9 cellular contexts compared by ENCODE assay signal in genomic region chr11:32586576-32587190, GRCh38. TPM values are rescaled to one million over a fixed set of nuclear protein-coding genes. Genes with fewer than 3 reads are reported as not detected.
DNase-seq lines count a peak whose midpoint lies in the region; ATAC-seq, FAIRE-seq and TF ChIP-seq lines count a peak whose summit lies in the region.
"Had no signal": no experiment of that assay in that cellular context is flagged by ENCODE, and none has a peak within 500 bp of the region (broad histone marks: within the 10 kb centered on the region; RNA-seq: fewer than 3 reads in every experiment).

No MANE protein-coding gene starts in this region.

- WGBS in A549 (ENCODE audit: missing lambda C conversion rate), result 66% methylated on average over 4 of the region's 4 CpGs
- 72 to 80% (median 74%) methylated on average over 4 of the region's 4 CpGs for WGBS in spleen, 5 donors

- POLR2A ChIA-PET in A549 (lab: Yijun Ruan, JAX) (no interaction called here), OCI-LY7 (lab: Charles Lee) (interaction anchor here (1.1 to 1.7 kb wide), 2 partner anchors 8 to 10 kb away, joined by 3 to 5 read pairs; no protein-coding TSS in a partner anchor)

- H2AFZ ChIP-seq in OCI-LY7 (ENCODE audit: low read length), result no peak overlapping the region

- H3K27ac ChIP-seq in A549 (no peak overlapping the region), OCI-LY7 (ENCODE audit: low read depth, low read length, poor library complexity, severe bottlenecking) (no peak overlapping the region), spleen (no peak overlapping the region)
- H3K27ac ChIP-seq: SK-N-MC had no signal

- H3K4me3 ChIP-seq in A549, result no peak overlapping the region
- peak overlapping the region; percentile 98 for H3K4me3 ChIP-seq in OCI-LY7 (ENCODE audit: low read depth, low read length, poor library complexity, severe bottlenecking)
- H3K4me3 ChIP-seq in spleen, result no peak overlapping the region
- H3K4me3 ChIP-seq: SK-N-MC had no signal

- H3K9me3 Mint-ChIP-seq in endothelial cell (ENCODE audit: unreplicated experiment), result no peaks in the 10 kb centered on the region

- peak; percentile 55 to 66 for DNase-seq in A549 (ENCODE audit: low read depth in 1 of 2, low spot score in 1 of 2)
- peak; percentile 12 for DNase-seq in EH (ENCODE audit: low read depth)
- DNase-seq in OCI-LY7 (ENCODE audit: low spot score), result peak; percentile 31
- DNase-seq in endothelial cell (ENCODE audit: low spot score), result no peak
- DNase-seq in spleen, result no peak
- DNase-seq in stimulated activated CD4-positive, alpha-beta T cell treated with anti-CD3 and anti-CD28 coated beads, Interleukin-2, amount 100 ng/mL, for 24 hours, result no peak

- intact Hi-C loops in OCI-LY7 (cut with micrococcal nuclease; ENCODE audit: unreplicated experiment) (loop anchor here (10.0 kb wide), 2 partner anchors 308 to 578 kb away; partner anchors contain the start of genes CSTF3 and QSER1), spleen (cut with DNase I; ENCODE audit: low total_unique reads) (no loop called here)

- H3K4me1 ChIP-seq in A549, result peaks cover 27% of the 10 kb centered on the region
- peaks cover 32% of the 10 kb centered on the region for H3K4me1 ChIP-seq in OCI-LY7 (ENCODE audit: insufficient read depth, low read length, poor library complexity, severe bottlenecking)
- peaks cover 19 to 60% (median 47%) of the 10 kb centered on the region in 6 donors for H3K4me1 ChIP-seq in spleen

- H3K4me3 Mint-ChIP-seq in endothelial cell (ENCODE audit: unreplicated experiment), result no peak overlapping the region

- H3K27ac Mint-ChIP-seq in endothelial cell (ENCODE audit: unreplicated experiment), result peak overlapping the region; percentile 10

- peaks cover 2% of the 10 kb centered on the region for H3K27me3 Mint-ChIP-seq in endothelial cell (ENCODE audit: unreplicated experiment)

- no TSS peak for BruUV-seq in OCI-LY7 (replicated peaks; lab: Mats Ljungman, UMichigan)

- no peaks in the 10 kb centered on the region for H3K27me3 ChIP-seq in spleen (replicated peaks in 1 of 7)

- H3K36me3 ChIP-seq in OCI-LY7 (ENCODE audit: insufficient read depth, low read length), result peaks cover 61% of the 10 kb centered on the region
- peaks cover 3 to 38% (median 29%) of the 10 kb centered on the region in 6 donors for H3K36me3 ChIP-seq in spleen

- TF ChIP-seq CTCF in A549 (IDR thresholded peaks at IDR 0.05) (peak; percentile 26; the same call in 1 of the 3 replicates), OCI-LY7 (conservative IDR thresholded peaks at IDR 0.05; ENCODE audit: low read length) (peak; percentile 70), endothelial cell (IDR thresholded peaks at IDR 0.05; ENCODE audit: unreplicated experiment) (peak; percentile 16), spleen (IDR thresholded peaks at IDR 0.05 in 8 of 11, conservative IDR thresholded peaks at IDR 0.05 in 3 of 11) (peak in 1 of 11 experiments; percentile 5)

- H3K4me2 ChIP-seq in A549 (peak overlapping the region; percentile 97), OCI-LY7 (ENCODE audit: low read length) (peak overlapping the region; percentile 96)

- TF ChIP-seq EP300 in A549 (IDR thresholded peaks at IDR 0.05), result no peak

- no peak for FAIRE-seq in A549 (lab: Jason Lieb, UNC)

- peaks cover 11% of the 10 kb centered on the region for H3K36me3 Mint-ChIP-seq in endothelial cell (ENCODE audit: low read depth, unreplicated experiment)

- H3K9me2 ChIP-seq in OCI-LY7 (ENCODE audit: insufficient read depth, low read length), result no peaks in the 10 kb centered on the region

- TF ChIP-seq RAD21 in A549 (conservative IDR thresholded peaks at IDR 0.05 in 1 of 2, IDR thresholded peaks at IDR 0.05 in 1 of 2), result no peak

- H3K9me3 ChIP-seq in A549 (no peaks in the 10 kb centered on the region), OCI-LY7 (ENCODE audit: low read length) (no peaks in the 10 kb centered on the region), spleen (no peaks in the 10 kb centered on the region)

- CTCF ChIA-PET in A549 (lab: Yijun Ruan, JAX), result interaction anchor here (1.0 kb wide), 1 partner anchor 9 kb away, joined by 3 read pairs; no protein-coding TSS in a partner anchor
- CTCF ChIA-PET in OCI-LY7 (lab: Charles Lee; ENCODE audit: unreplicated experiment), result no interaction called here

- H3K79me2 ChIP-seq in OCI-LY7 (ENCODE audit: insufficient read depth, low read depth, low read length), result peaks cover 69% of the 10 kb centered on the region

- TF ChIP-seq POLR2A in A549 (IDR thresholded peaks at IDR 0.05; ENCODE audit: low read length) (no peak), spleen (IDR thresholded peaks at IDR 0.05) (no peak)

- peaks cover 41% of the 10 kb centered on the region for H4K20me1 ChIP-seq in OCI-LY7 (ENCODE audit: insufficient read depth, low read length)

- peaks cover 17% of the 10 kb centered on the region for H3K4me1 Mint-ChIP-seq in endothelial cell (ENCODE audit: unreplicated experiment)

- ATAC-seq in A549 (peak; percentile 48; a peak in 3 of 6 replicates), GM18909 (IDR thresholded peaks at IDR 0.05; ENCODE audit: poor library complexity, unreplicated experiment) (no peak), GM18907 (IDR thresholded peaks at IDR 0.05; ENCODE audit: unreplicated experiment) (no peak)

TF ChIP-seq in A549, 52 proteins besides CTCF, POLR2A, EP300 and RAD21:
- TF ChIP-seq FOSL2 (IDR thresholded peaks at IDR 0.05), result no peak
- no peak for TF ChIP-seq FOSL2 (CRISPR knock-in tag; IDR thresholded peaks at IDR 0.05)
- TF ChIP-seq MAZ (IDR thresholded peaks at IDR 0.05; ENCODE audit: borderline replicate concordance, low read depth, low read length), result no peak
- TF ChIP-seq NFE2L2 (conservative IDR thresholded peaks at IDR 0.05; ENCODE audit: low read length), result no peak
- no peak for TF ChIP-seq RCOR1 (IDR thresholded peaks at IDR 0.05; ENCODE audit: low read depth, low read length)
- 0 out of 2 replicates have a peak, but pooled peaks have one; percentile 23 for TF ChIP-seq RARB (CRISPR knock-in tag; IDR thresholded peaks at IDR 0.05)
- no peak for TF ChIP-seq CHD4 (IDR thresholded peaks at IDR 0.05; ENCODE audit: borderline replicate concordance)
- 0 out of 3 replicates have a peak, but pooled peaks have one; percentile 20 for TF ChIP-seq SMC3 (IDR thresholded peaks at IDR 0.05)
- no peak for TF ChIP-seq JUNB (IDR thresholded peaks at IDR 0.05)
- peak; percentile 47 for TF ChIP-seq MAFK (IDR thresholded peaks at IDR 0.05; ENCODE audit: partially characterized antibody)

RNA-seq across cellular contexts. Expression of gene EIF3M, which starts 3.1 kb away (rescaled TPM):
- polyA plus RNA-seq in A549 (2011; rRNA removed) (724 and 890 TPM in 2 replicates), A549 (2017; fragmentation: RNase III; extraction: RNeasy Plus Mini Kit Qiagen cat#74134 plus additional on column Dnase treatment) (436 to 478 TPM (median 451 TPM) in 3 replicates), spleen (100 to 1,000 TPM; 223 to 324 (median 284) TPM)
- polyA plus RNA-seq in A549 (2012; cell fraction: cytosol; rRNA removed), result 279 and 369 TPM in 2 replicates
- polyA plus RNA-seq in A549 (2012; cell fraction: nucleus; rRNA removed), result 144 and 250 TPM in 2 replicates
- polyA minus RNA-seq in A549 (2011; rRNA and poly(A)+ RNA removed), result 147 and 148 TPM in 2 replicates
- 377 and 385 TPM in 2 replicates for total RNA-seq in OCI-LY7 (2014; rRNA removed; shearing (Covaris generic))
- total RNA-seq in OCI-LY7 (2022) (329 and 352 TPM in 2 replicates), endothelial cell (ENCODE audit: unreplicated experiment) (235 TPM), spleen (100 to 1,000 TPM; 171 to 468 (median 214) TPM)

Comparison
In these comparisons a context has a peak if more than half of its experiments do, and no peak if none do; other contexts are left out.
1. ATAC-seq: peak in A549 (2 of 2); none in GM18909 (single experiment) and GM18907 (single experiment).
2. DNase-seq: peak in A549 (2 of 2), EH (single experiment) and OCI-LY7 (single experiment); none in endothelial cell (single experiment), spleen (single experiment) and stimulated activated CD4-positive, alpha-beta T cell treated with anti-CD3 and anti-CD28 coated beads, Interleukin-2, amount 100 ng/mL, for 24 hours (0 of 2).